In the genomic region with DNA sequence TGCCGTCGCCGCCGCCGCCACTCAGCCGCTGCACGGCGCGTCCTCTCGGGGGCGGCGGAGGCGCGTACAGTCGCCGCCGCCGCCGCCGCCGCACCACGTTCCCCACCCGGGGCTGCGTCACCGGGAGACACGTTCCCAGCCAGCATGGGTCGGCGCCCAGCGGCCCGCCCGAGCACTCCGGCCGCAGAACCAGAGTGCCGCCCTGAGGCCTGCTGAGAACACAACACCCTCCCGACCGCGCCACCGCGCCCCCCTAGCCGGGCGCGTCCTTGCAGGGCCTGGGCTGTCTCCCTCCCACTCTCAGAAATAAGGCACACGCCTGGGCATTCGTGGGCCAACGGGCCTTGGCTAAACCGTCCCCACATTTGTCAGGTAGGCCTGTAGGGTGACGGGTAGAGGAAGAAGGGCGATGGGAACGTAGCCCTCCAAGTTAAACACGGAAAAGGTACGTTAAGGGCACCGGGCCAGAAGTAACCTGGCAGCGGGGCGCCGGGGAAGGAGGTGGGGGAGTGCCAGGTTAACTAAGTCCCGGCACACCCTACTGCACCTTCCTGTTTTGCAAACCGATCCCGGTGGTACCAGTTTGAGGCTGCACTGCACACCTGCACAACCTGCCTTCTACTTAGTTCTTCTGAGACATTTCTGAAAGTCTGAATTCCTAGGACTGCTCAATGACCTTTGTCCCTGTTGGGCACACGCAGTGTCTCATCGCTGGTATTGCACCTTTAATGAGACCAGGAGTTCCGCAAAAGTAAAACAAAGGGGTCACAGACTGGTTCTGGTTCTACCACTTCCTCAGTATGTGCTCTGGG, we compare ENCODE assay signal across 8 cellular contexts. TPM values are rescaled to one million over a fixed set of nuclear protein-coding genes. Genes with fewer than 3 reads are reported as not detected.
DNase-seq lines count a peak whose midpoint lies in the region; ATAC-seq and TF ChIP-seq lines count a peak whose summit lies in the region.

A gene (minus strand): TSS at position 68 of the 812 bp plus-strand sequence. CDS start 520 bp downstream, outside the sequence.

- H3K36me3 ChIP-seq in kidney epithelial cell (ENCODE audit: control insufficient read depth, insufficient read depth, low read length) = no peaks in the 10 kb centered on the region

- ATAC-seq in GM19035 (IDR thresholded peaks at IDR 0.05; ENCODE audit: unreplicated experiment) (peak; percentile 96), HG03342 (IDR thresholded peaks at IDR 0.05; ENCODE audit: unreplicated experiment) (peak; percentile 94)

- TF ChIP-seq CTCF in kidney epithelial cell (IDR thresholded peaks at IDR 0.05; ENCODE audit: insufficient read depth, low read length, poor library complexity, severe bottlenecking) = peak; percentile 80

- peak within 1 kb of the TSS; percentile 92 for H3K4me3 ChIP-seq in kidney epithelial cell (ENCODE audit: low read depth, low read length)

- DNase-seq in Ammon's horn (ENCODE audit: low spot score) (peak; percentile 96), NCI-H345 treated with DMSO at 0.1 percent for 48 hours (lab: John Stamatoyannopoulos, UW; ENCODE audit: unreplicated experiment) (peak; percentile 73), cerebellum (ENCODE audit: low spot score) (peak; percentile 87), kidney epithelial cell (ENCODE audit: low read depth) (no peak)
- DNase-seq in activated CD4-positive, alpha-beta T cell treated with anti-CD3 and anti-CD28 coated beads for 1 hour = peak; percentile 85
- DNase-seq in stimulated activated CD4-positive, alpha-beta T cell treated with anti-CD3 and anti-CD28 coated beads, Interleukin-15, amount 100 ng/mL, for 24 hours = peak; percentile 93

- no peaks in the 10 kb centered on the region for H3K27me3 ChIP-seq in kidney epithelial cell (ENCODE audit: control insufficient read depth, insufficient read depth, low read length)

RNA-seq across cellular contexts. Expression of the gene that starts here (rescaled TPM):
- total RNA-seq in cerebellum (88.9 TPM), kidney epithelial cell (131 TPM in 2 replicates)
